In genomic region chr10:69344591-69345244, GRCh38 we compare ENCODE assay signal across 8 cellular contexts.
DNase-seq lines count a peak whose midpoint lies in the region; ATAC-seq and TF ChIP-seq lines count a peak whose summit lies in the region.

No MANE protein-coding gene starts in this region.

- DNase-seq in Karpas-422 (peak; percentile 74), NCI-H446 treated with DMSO at 0.1 percent for 48 hours (lab: John Stamatoyannopoulos, UW) (no peak), NCI-H1092 (lab: John Stamatoyannopoulos, UW) (no peak), brain microvascular endothelial cell (no peak)
- DNase-seq in effector memory CD8-positive, alpha-beta T cell = no peak
- no peak for DNase-seq in stimulated activated CD4-positive, alpha-beta T cell treated with anti-CD3 and anti-CD28 coated beads, Interleukin-2, amount 100 ng/mL, for 48 hours

- H3K4me2 ChIP-seq in BLaER1 (peak overlapping the region; percentile 88), Karpas-422 (ENCODE audit: low read depth, low read length, poor library complexity, severe bottlenecking) (peak overlapping the region; percentile 65)

- peaks cover 95% of the 10 kb centered on the region for H3K79me2 ChIP-seq in Karpas-422 (ENCODE audit: low read length)

- H3K27ac ChIP-seq in BLaER1 (peak overlapping the region; percentile 81), Karpas-422 (ENCODE audit: low read length) (peak overlapping the region; percentile 83), brain microvascular endothelial cell (no peak overlapping the region)

- no peaks in the 10 kb centered on the region for H3K27me3 Mint-ChIP-seq in effector memory CD8-positive, alpha-beta T cell

- peaks cover 60 to 63% of the 10 kb centered on the region in 2 donors for H3K4me1 Mint-ChIP-seq in effector memory CD8-positive, alpha-beta T cell (ENCODE audit: low read depth in 2 of 2)

- TF ChIP-seq CTCF in brain microvascular endothelial cell (IDR thresholded peaks at IDR 0.05; ENCODE audit: low read depth, low read length, missing control alignments) = no peak

- no peak overlapping the region for H2AFZ ChIP-seq in Karpas-422 (ENCODE audit: low read length)

- H4K20me1 ChIP-seq in BLaER1 = peaks cover 13% of the 10 kb centered on the region; the same call in 1 of the 2 replicates
- H4K20me1 ChIP-seq in Karpas-422 (ENCODE audit: insufficient read depth, low read depth, low read length) = peaks cover 33% of the 10 kb centered on the region

- peak overlapping the region; percentile 79 to 90 for H3K27ac Mint-ChIP-seq in effector memory CD8-positive, alpha-beta T cell

- peak overlapping the region; percentile 68 for H3K9ac ChIP-seq in BLaER1
- peak overlapping the region; percentile 39 for H3K9ac ChIP-seq in Karpas-422 (ENCODE audit: low read length)

- H3K36me3 ChIP-seq in BLaER1 = peaks cover 10% of the 10 kb centered on the region
- H3K36me3 ChIP-seq in Karpas-422 (ENCODE audit: insufficient read depth, low read length) = peaks cover 18% of the 10 kb centered on the region
- peaks cover 8% of the 10 kb centered on the region for H3K36me3 ChIP-seq in brain microvascular endothelial cell (replicated peaks)

- no peaks in the 10 kb centered on the region for H3K9me3 Mint-ChIP-seq in effector memory CD8-positive, alpha-beta T cell

- H3K36me3 Mint-ChIP-seq in effector memory CD8-positive, alpha-beta T cell (ENCODE audit: insufficient read depth) = peaks cover 14% of the 10 kb centered on the region

- no peaks in the 10 kb centered on the region for H3K9me3 ChIP-seq in BLaER1
- no peaks in the 10 kb centered on the region for H3K9me3 ChIP-seq in Karpas-422 (ENCODE audit: low read length)

- H3K4me1 ChIP-seq in BLaER1 = peaks cover 90% of the 10 kb centered on the region
- peaks cover 73% of the 10 kb centered on the region for H3K4me1 ChIP-seq in Karpas-422 (ENCODE audit: low read length)

- peak overlapping the region; percentile 37 for H3K4me3 ChIP-seq in BLaER1
- peak overlapping the region; percentile 41; the same call in 1 of the 2 replicates for H3K4me3 ChIP-seq in Karpas-422 (ENCODE audit: low read length)
- H3K4me3 ChIP-seq in brain microvascular endothelial cell (ENCODE audit: low read depth, low read length) = no peak overlapping the region

- ATAC-seq in GM18519 (IDR thresholded peaks at IDR 0.05; ENCODE audit: low FRiP score, unreplicated experiment) = peak; percentile 56
- ATAC-seq in effector memory CD8-positive, alpha-beta T cell (replicated peaks) = peak; percentile 80

- H3K27me3 ChIP-seq in BLaER1 (no peaks in the 10 kb centered on the region), Karpas-422 (ENCODE audit: low read length) (no peaks in the 10 kb centered on the region), brain microvascular endothelial cell (replicated peaks) (no peaks in the 10 kb centered on the region)

- peak overlapping the region; percentile 13 to 71 for H3K4me3 Mint-ChIP-seq in effector memory CD8-positive, alpha-beta T cell

- in situ Hi-C loops in brain microvascular endothelial cell (cut with HindIII; ENCODE audit: low pct_ligation_motif_present, low sequenced_read_pairs) = no loop called here

- no peaks in the 10 kb centered on the region for H3K9me2 ChIP-seq in Karpas-422 (replicated peaks; ENCODE audit: insufficient read depth, low read length)
